In genomic region chr1:228417471-228418203, GRCh38 we compare ENCODE assay signal across 17 cellular contexts. TPM values are rescaled to one million over a fixed set of nuclear protein-coding genes. Genes with fewer than 3 reads are reported as not detected.
DNase-seq lines count a peak whose midpoint lies in the region; ATAC-seq and TF ChIP-seq lines count a peak whose summit lies in the region.
"Had no signal": no experiment of that assay in that cellular context is flagged by ENCODE, and none has a peak within 500 bp of the region (broad histone marks: within the 10 kb centered on the region; RNA-seq: fewer than 3 reads in every experiment).

No MANE protein-coding gene starts in this region.

- peaks cover 5 to 11% of the 10 kb centered on the region in 2 donors for H3K36me3 Mint-ChIP-seq in CD14-positive monocyte
- no peaks in the 10 kb centered on the region for H3K36me3 Mint-ChIP-seq in naive B cell
- H3K36me3 Mint-ChIP-seq in activated naive CD8-positive, alpha-beta T cell treated with anti-CD3 and anti-CD28 coated beads for 36 hours, result no peaks in the 10 kb centered on the region

- H3K27ac Mint-ChIP-seq in CD14-positive monocyte (peak overlapping the region in 4 of 7 donors; percentile 3 to 71 (median 54)), naive B cell (no peak overlapping the region)
- H3K27ac Mint-ChIP-seq in activated naive CD8-positive, alpha-beta T cell treated with anti-CD3 and anti-CD28 coated beads for 36 hours, result no peak overlapping the region

- in situ Hi-C loops in mammary epithelial cell (cut with MboI; ENCODE audit: low sequenced_read_pairs in 2 of 2), result no loop called here

- no peaks in the 10 kb centered on the region for H3K27me3 ChIP-seq in mammary epithelial cell (ENCODE audit: insufficient read depth, low read length)

- peak overlapping the region; percentile 48 for H2AFZ ChIP-seq in mammary epithelial cell (ENCODE audit: low read depth, low read length)

- H3K4me3 ChIP-seq in mammary epithelial cell (replicated peaks in 1 of 3; ENCODE audit: insufficient read depth in 1 of 3, low read depth in 2 of 3, low read length in 3 of 3), result no peak overlapping the region

- peak overlapping the region; percentile 16 for H3K27ac ChIP-seq in mammary epithelial cell (ENCODE audit: insufficient read depth, low read depth, low read length)
- H3K27ac ChIP-seq: tibial nerve, VCaP had no signal

- CTCF ChIA-PET in mammary epithelial cell (lab: Charles Lee; ENCODE audit: low non-redundant PET), result no interaction called here

- peak overlapping the region; percentile 58 for H3K4me2 ChIP-seq in mammary epithelial cell (ENCODE audit: insufficient read depth, low read depth, low read length)

- dilution Hi-C loops in mammary epithelial cell (cut with HindIII; ENCODE audit: low sequenced_read_pairs), result no loop called here

- H3K9me3 Mint-ChIP-seq in CD14-positive monocyte, result peaks cover 0 to 12% (median 8%) of the 10 kb centered on the region in 7 donors
- peaks cover 0 to 1% (median 0%) of the 10 kb centered on the region in 7 donors for H3K9me3 Mint-ChIP-seq in naive B cell
- H3K9me3 Mint-ChIP-seq in activated naive CD8-positive, alpha-beta T cell treated with anti-CD3 and anti-CD28 coated beads for 36 hours, result no peaks in the 10 kb centered on the region

- no peak for TF ChIP-seq CTCF in CD14-positive monocyte (IDR thresholded peaks at IDR 0.05)
- TF ChIP-seq CTCF in mammary epithelial cell (conservative IDR thresholded peaks at IDR 0.05 in 1 of 2, IDR thresholded peaks at IDR 0.05 in 1 of 2; ENCODE audit: extremely low read depth in 1 of 2, insufficient read depth in 1 of 2, low read depth in 1 of 2, low read length in 2 of 2), result no peak

- intact Hi-C loops in CD14-positive monocyte (cut with micrococcal nuclease), result no loop called here
- intact Hi-C loops in mammary epithelial cell (cut with micrococcal nuclease), result loop anchor here (1.0 kb wide), 1 partner anchor 40 kb away; a partner anchor contains a TSS

- TSS peak; percentile 87 for BruUV-seq in mammary epithelial cell (replicated peaks; lab: Mats Ljungman, UMichigan)

- H3K36me3 ChIP-seq in mammary epithelial cell (ENCODE audit: insufficient read depth, low read length), result no peaks in the 10 kb centered on the region
- H3K36me3 ChIP-seq: tibial nerve had no signal

- 58% methylated on average over 8 of the region's 8 CpGs for WGBS in mammary epithelial cell (ENCODE audit: low coverage, missing lambda C conversion rate)

- H3K4me1 ChIP-seq in mammary epithelial cell (ENCODE audit: insufficient read depth, low read length), result peaks cover 23% of the 10 kb centered on the region

- H3K9ac ChIP-seq in mammary epithelial cell (ENCODE audit: insufficient read depth, low read length), result no peak overlapping the region

- peak overlapping the region in 1 of 2 donors; percentile 78 for H3K4me3 Mint-ChIP-seq in CD14-positive monocyte
- peak overlapping the region in 5 of 8 donors; percentile 27 to 77 (median 72) for H3K4me3 Mint-ChIP-seq in naive B cell
- no peak overlapping the region for H3K4me3 Mint-ChIP-seq in activated naive CD8-positive, alpha-beta T cell treated with anti-CD3 and anti-CD28 coated beads for 36 hours

- H3K4me1 Mint-ChIP-seq in CD14-positive monocyte (peaks cover 13% of the 10 kb centered on the region), naive B cell (peaks cover 16 to 20% (median 20%) of the 10 kb centered on the region in 3 donors)
- H3K4me1 Mint-ChIP-seq in activated naive CD8-positive, alpha-beta T cell treated with anti-CD3 and anti-CD28 coated beads for 36 hours, result peaks cover 7% of the 10 kb centered on the region

- peaks cover 61 to 84% (median 64%) of the 10 kb centered on the region in 3 donors for H3K27me3 Mint-ChIP-seq in CD14-positive monocyte (ENCODE audit: low read depth in 3 of 3)
- peaks cover 34 to 76% (median 75%) of the 10 kb centered on the region in 3 donors for H3K27me3 Mint-ChIP-seq in naive B cell
- H3K27me3 Mint-ChIP-seq in activated naive CD8-positive, alpha-beta T cell treated with anti-CD3 and anti-CD28 coated beads for 36 hours, result peaks cover 37% of the 10 kb centered on the region

- no peaks in the 10 kb centered on the region for H4K20me1 ChIP-seq in mammary epithelial cell (ENCODE audit: insufficient read depth, low read length)

- H3K9me3 ChIP-seq in mammary epithelial cell (replicated peaks; ENCODE audit: insufficient read depth, low read length), result no peaks in the 10 kb centered on the region
- H3K9me3 ChIP-seq: tibial nerve had no signal

- ATAC-seq in naive B cell (ENCODE audit: low read depth in 2 of 2) (no peak), GM21526 (IDR thresholded peaks at IDR 0.05; ENCODE audit: low FRiP score, unreplicated experiment) (no peak)

- H3K79me2 ChIP-seq in mammary epithelial cell (ENCODE audit: insufficient read depth, low read length), result no peaks in the 10 kb centered on the region

- DNase-seq in CD14-positive monocyte (ENCODE audit: low spot score) (no peak), HT1080 (ENCODE audit: low read depth) (peak; percentile 20), mammary epithelial cell (peak; percentile 83), naive B cell (no peak), NCI-H2029 treated with DMSO at 0.1 percent for 48 hours (lab: John Stamatoyannopoulos, UW) (no peak), OCI-M2 (lab: John Stamatoyannopoulos, UW; ENCODE audit: unreplicated experiment) (no peak)
- DNase-seq in activated naive CD8-positive, alpha-beta T cell treated with anti-CD3 and anti-CD28 coated beads for 36 hours, result no peak
- DNase-seq: anterior cingulate cortex; effector CD4-positive, alpha-beta T cell; KG1; midbrain; NCI-H1694; NCI-H774; SHP77 treated with DMSO at 0.1 percent for 48 hours had no signal

RNA-seq across cellular contexts. Expression of gene TRIM17, which starts 1.0 kb away (rescaled TPM):
- not detected for polyA plus RNA-seq in CD14-positive monocyte
- total RNA-seq in HT1080 (2014; rRNA removed; shearing (Covaris generic)), result not detected in 2 replicates
- 0.08 and 0.16 TPM in 2 replicates for polyA plus RNA-seq in HT1080 (2015; cell fraction: cytosol; rRNA removed)
- polyA plus RNA-seq in HT1080 (2015; cell fraction: nucleus; rRNA removed), result 0.16 TPM in 1 of 2 replicates, not detected in the other
- 1 to 10 TPM; 1.9 to 6.7 TPM for total RNA-seq in mammary epithelial cell
- 0.27 TPM for polyA plus RNA-seq in mammary epithelial cell
- not detected for polyA minus RNA-seq in mammary epithelial cell
- polyA plus RNA-seq in naive B cell (ENCODE audit: low read depth in 6 of 6), result under 1 TPM in 4 of 6 donors, not detected in 2; 0.24 to 0.27 (median 0.26) TPM
- total RNA-seq in activated naive CD8-positive, alpha-beta T cell treated with anti-CD3 and anti-CD28 coated beads for 36 hours, result 1 to 10 TPM; 1.3 to 1.9 TPM

RNA-seq across cellular contexts. Expression of gene TRIM11, which starts 11.0 kb away (rescaled TPM):
- polyA plus RNA-seq in CD14-positive monocyte, result 1 to 10 TPM; 9.1 to 9.4 TPM
- 19.8 and 24.0 TPM in 2 replicates for total RNA-seq in HT1080 (2014; rRNA removed; shearing (Covaris generic))
- polyA plus RNA-seq in HT1080 (2015; cell fraction: cytosol; rRNA removed), result 28.7 and 33.2 TPM in 2 replicates
- polyA plus RNA-seq in HT1080 (2015; cell fraction: nucleus; rRNA removed), result 60.3 and 62.2 TPM in 2 replicates
- total RNA-seq in mammary epithelial cell, result 10 to 100 TPM; 29.8 to 39.6 TPM
- polyA plus RNA-seq in mammary epithelial cell, result 17.3 TPM
- polyA minus RNA-seq in mammary epithelial cell, result 34.0 TPM
- 10 to 100 TPM in 4 of 6 donors, 1 to 10 TPM in 1, not detected in 1; 8.3 to 20.8 (median 16.4) TPM for polyA plus RNA-seq in naive B cell (ENCODE audit: low read depth in 6 of 6)
- total RNA-seq in activated naive CD8-positive, alpha-beta T cell treated with anti-CD3 and anti-CD28 coated beads for 36 hours, result 10 to 100 TPM; 32.7 to 36.1 TPM

Comparison
In these comparisons a context has a peak if more than half of its experiments do, and no peak if none do; other contexts are left out.
1. DNase-seq: peak in HT1080 (single experiment) and mammary epithelial cell (single experiment); none in CD14-positive monocyte (single experiment), naive B cell (single experiment), activated naive CD8-positive, alpha-beta T cell treated with anti-CD3 and anti-CD28 coated beads for 36 hours (single experiment), NCI-H2029 treated with DMSO at 0.1 percent for 48 hours (single experiment) and OCI-M2 (single experiment).
2. H3K27ac Mint-ChIP-seq: peak in CD14-positive monocyte (4 of 7); none in naive B cell (0 of 6) and activated naive CD8-positive, alpha-beta T cell treated with anti-CD3 and anti-CD28 coated beads for 36 hours (single experiment).